9 cellular contexts compared by ENCODE assay signal in genomic region chr9:87711857-87712800, GRCh38. TPM values are rescaled to one million over a fixed set of nuclear protein-coding genes. Genes with fewer than 3 reads are reported as not detected.
DNase-seq lines count a peak whose midpoint lies in the region; ATAC-seq and TF ChIP-seq lines count a peak whose summit lies in the region.
"Had no signal": no experiment of that assay in that cellular context is flagged by ENCODE, and none has a peak within 500 bp of the region (broad histone marks: within the 10 kb centered on the region; RNA-seq: fewer than 3 reads in every experiment).

No MANE protein-coding gene starts in this region.

- no peak for TF ChIP-seq CTCF in fibroblast of the aortic adventitia (IDR thresholded peaks at IDR 0.05; ENCODE audit: insufficient read depth, low read length)
- TF ChIP-seq CTCF in retinal pigment epithelial cell (conservative IDR thresholded peaks at IDR 0.05; ENCODE audit: low read depth, low read length) = no peak

- no peak overlapping the region for H3K4me3 ChIP-seq in fibroblast of the aortic adventitia (ENCODE audit: low read depth, low read length)
- no peak overlapping the region for H3K4me3 ChIP-seq in retinal pigment epithelial cell (ENCODE audit: low read length)

- ATAC-seq in SK-N-SH treated with all-trans-retinoic acid at 6 μM for 48 hours = peak; percentile 27; the same call in 2 of the 3 replicates
- ATAC-seq in left colon = no peak
- no peak for ATAC-seq in GM21529 (IDR thresholded peaks at IDR 0.05; ENCODE audit: unreplicated experiment)

- intact Hi-C loops in left colon (cut with DNase I, micrococcal nuclease) = no loop called here

- DNase-seq in EL = peak; percentile 90
- DNase-seq in fibroblast of the aortic adventitia (ENCODE audit: low read depth) = peak; percentile 87
- peak; percentile 40 for DNase-seq in retinal pigment epithelial cell (ENCODE audit: low read depth)
- DNase-seq in left colon = no peak
- no peak for DNase-seq in activated CD8-positive, alpha-beta memory T cell treated with anti-CD3 and anti-CD28 coated beads, Interleukin-2, amount 50 U/mL, for 48 hours
- DNase-seq in cerebellum (ENCODE audit: low spot score) = no peak
- DNase-seq: NCI-H2029 had no signal

TF ChIP-seq in SK-N-SH treated with all-trans-retinoic acid at 6 μM for 48 hours, 23 proteins besides CTCF, POLR2A, EP300 and RAD21:
- TF ChIP-seq BACH2 (CRISPR knock-in tag; IDR thresholded peaks at IDR 0.05; ENCODE audit: borderline replicate concordance) (no peak), PATZ1 (CRISPR knock-in tag; IDR thresholded peaks at IDR 0.05; ENCODE audit: borderline replicate concordance) (no peak), ZC3H10 (CRISPR knock-in tag; IDR thresholded peaks at IDR 0.05) (no peak), GLIS3 (CRISPR knock-in tag; IDR thresholded peaks at IDR 0.05) (no peak)

RNA-seq across cellular contexts. Expression of gene CTSL, which starts 13.8 kb away (rescaled TPM):
- total RNA-seq in fibroblast of the aortic adventitia (ENCODE audit: low replicate concordance) (510 and 513 TPM in 2 replicates), left colon (10 to 100 TPM; 55.4 to 69.5 TPM), cerebellum (28.9 TPM)

Comparison
In these comparisons a context has a peak if more than half of its experiments do, and no peak if none do; other contexts are left out.
1. DNase-seq: peak in EL (single experiment), fibroblast of the aortic adventitia (single experiment) and retinal pigment epithelial cell (single experiment); none in left colon (0 of 2), activated CD8-positive, alpha-beta memory T cell treated with anti-CD3 and anti-CD28 coated beads, Interleukin-2, amount 50 U/mL, for 48 hours (single experiment) and cerebellum (single experiment).